Comparison of ENCODE assay signal across 23 cellular contexts in the genomic region with DNA sequence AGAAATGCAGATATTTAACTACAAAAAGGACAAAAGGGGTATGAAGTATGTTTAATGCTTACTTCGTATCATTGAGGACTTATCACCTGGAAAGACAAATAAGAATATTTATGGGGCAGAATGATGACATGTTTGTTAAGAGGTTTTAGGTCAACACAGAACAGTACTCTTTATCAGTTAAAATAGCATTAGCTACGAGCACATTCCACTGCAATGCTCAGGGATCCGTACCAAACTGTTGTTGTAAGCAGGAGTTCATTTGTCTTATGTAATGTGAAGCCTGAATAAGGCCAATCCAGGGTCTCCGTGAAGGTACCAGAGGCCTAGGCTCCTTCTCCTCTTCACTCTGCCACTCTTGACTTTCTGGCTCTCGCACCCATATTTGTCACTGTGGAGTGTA.
DNase-seq lines count a peak whose midpoint lies in the region; ATAC-seq and TF ChIP-seq lines count a peak whose summit lies in the region.
"Had no signal": no experiment of that assay in that cellular context is flagged by ENCODE, and none has a peak within 500 bp of the region (broad histone marks: within the 10 kb centered on the region; RNA-seq: fewer than 3 reads in every experiment).

No MANE protein-coding gene starts in this region.

- no peaks in the 10 kb centered on the region for H3F3A ChIP-seq in PC-3 (ENCODE audit: low read length, unreplicated experiment)

- H3K9me3 ChIP-seq in right atrium auricular region, result no peaks in the 10 kb centered on the region
- H3K9me3 ChIP-seq in PC-3 (ENCODE audit: low read length), result no peaks in the 10 kb centered on the region
- no peaks in the 10 kb centered on the region for H3K9me3 ChIP-seq in trophoblast cell (ENCODE audit: insufficient read depth, low read depth, low read length)
- H3K9me3 ChIP-seq: BE2C had no signal

- H3K23ac ChIP-seq in trophoblast cell (ENCODE audit: low read length), result no peak overlapping the region

- WGBS in trophoblast cell (ENCODE audit: extremely low coverage, insufficient coverage, insufficient read length), result no CpG with 5 or more reads among the region's 5 CpGs

- CTCF ChIA-PET in PC-3 (lab: Charles Lee), result no interaction called here

- H3K4me1 ChIP-seq in right atrium auricular region (no peaks in the 10 kb centered on the region), PC-3 (ENCODE audit: insufficient read depth, low read length) (no peaks in the 10 kb centered on the region), trophoblast cell (ENCODE audit: control insufficient read depth in 1 of 2, insufficient read depth in 2 of 2, low read length in 2 of 2) (no peaks in the 10 kb centered on the region)
- H3K4me1 ChIP-seq: BE2C had no signal

- no peaks in the 10 kb centered on the region for H3K79me1 ChIP-seq in trophoblast cell (ENCODE audit: low read length)

- no peak overlapping the region for H3K4ac ChIP-seq in trophoblast cell (ENCODE audit: low read depth, low read length)

- H2BK12ac ChIP-seq in trophoblast cell (ENCODE audit: low read length), result no peak overlapping the region

- no peak overlapping the region for H4K91ac ChIP-seq in trophoblast cell (ENCODE audit: low read depth, low read length)

- POLR2A ChIA-PET in PC-3 (lab: Charles Lee; ENCODE audit: unreplicated experiment), result no interaction called here

- intact Hi-C loops in left cardiac atrium (cut with DNase I) (no loop called here), PC-3 (cut with micrococcal nuclease) (no loop called here)

- H3K79me2 ChIP-seq in PC-3 (ENCODE audit: low read length) (no peaks in the 10 kb centered on the region), trophoblast cell (ENCODE audit: control insufficient read depth, insufficient read depth, low read length, poor library complexity) (no peaks in the 10 kb centered on the region)

- no peak overlapping the region for H4K12ac ChIP-seq in trophoblast cell (ENCODE audit: low read depth, low read length)

- H3K4me2 ChIP-seq in PC-3 (ENCODE audit: low read length), result no peak overlapping the region
- no peak overlapping the region for H3K4me2 ChIP-seq in trophoblast cell (ENCODE audit: low read length)

- ATAC-seq in left cardiac atrium (peak; percentile 15 to 58), PC-3 (no peak), HG03469 (IDR thresholded peaks at IDR 0.05; ENCODE audit: unreplicated experiment) (no peak)
- ATAC-seq: Panc1 had no signal

- H4K8ac ChIP-seq in trophoblast cell (ENCODE audit: low read depth, low read length), result no peak overlapping the region

- no peaks in the 10 kb centered on the region for H3K9me2 ChIP-seq in PC-3 (replicated peaks; ENCODE audit: low read length)

- H2BK5ac ChIP-seq in trophoblast cell (ENCODE audit: low read depth, low read length, poor library complexity), result no peak overlapping the region

- no peak overlapping the region for H3K18ac ChIP-seq in trophoblast cell (ENCODE audit: low read length)

- no peak for TF ChIP-seq CTCF in right atrium auricular region (IDR thresholded peaks at IDR 0.05)
- TF ChIP-seq CTCF in PC-3 (conservative IDR thresholded peaks at IDR 0.05; ENCODE audit: low read depth, low read length), result no peak
- no peak for TF ChIP-seq CTCF in fibroblast of mammary gland (conservative IDR thresholded peaks at IDR 0.05; ENCODE audit: control insufficient read depth, insufficient read depth, low read depth, low read length)

- H3K27ac ChIP-seq in right atrium auricular region, result no peak overlapping the region
- H3K27ac ChIP-seq in PC-3 (ENCODE audit: low read length), result peak overlapping the region; percentile 17; the same call in 1 of the 2 replicates
- no peak overlapping the region for H3K27ac ChIP-seq in trophoblast cell (ENCODE audit: low read depth, low read length)
- H3K27ac ChIP-seq: 22Rv1, RWPE1 had no signal

- H2AK5ac ChIP-seq in trophoblast cell (ENCODE audit: low read length), result no peak overlapping the region

- no peak overlapping the region for H3K14ac ChIP-seq in trophoblast cell (ENCODE audit: low read length)

- H4K20me1 ChIP-seq in PC-3 (ENCODE audit: low read length), result no peaks in the 10 kb centered on the region

- no peak overlapping the region for H2AFZ ChIP-seq in PC-3 (ENCODE audit: low read length)
- H2AFZ ChIP-seq in trophoblast cell (ENCODE audit: insufficient read depth, low read length, poor library complexity), result no peak overlapping the region

- no peak for TF ChIP-seq POLR2A in erythroblast (IDR thresholded peaks at IDR 0.05; ENCODE audit: low read length)

- no peak for DNase-seq in left cardiac atrium
- no peak for DNase-seq in right atrium auricular region (ENCODE audit: low spot score)
- DNase-seq in PC-3, result no peak
- peak; percentile 2 for DNase-seq in fibroblast of mammary gland (ENCODE audit: low read depth)
- DNase-seq in trophoblast cell, result peak; percentile 48 to 58
- DNase-seq in globus pallidus (ENCODE audit: low spot score), result no peak
- no peak for DNase-seq in erythroblast (lab: John Stamatoyannopoulos, UW)
- DNase-seq: BE2C; Calu3; CD8-positive, alpha-beta memory T cell; DND-41; H7; NCI-H1092; NCI-H1417 treated with DMSO at 0.1 percent for 48 hours; NCI-H1694 treated with DMSO at 0.1 percent for 48 hours; NCI-H2081; NCI-H2227 treated with DMSO at 0.1 percent for 48 hours; NCI-H526 treated with DMSO at 0.1 percent for 48 hours; SHP77 treated with DMSO at 0.1 percent for 48 hours had no signal

- no peak overlapping the region for H3K9ac ChIP-seq in PC-3 (ENCODE audit: low read length)
- H3K9ac ChIP-seq in trophoblast cell (ENCODE audit: low read length), result no peak overlapping the region

- no peak overlapping the region for H2BK120ac ChIP-seq in trophoblast cell (ENCODE audit: insufficient read depth, low read length, poor library complexity)

- H3K36me3 ChIP-seq in right atrium auricular region (no peaks in the 10 kb centered on the region), PC-3 (ENCODE audit: low read depth, low read length) (no peaks in the 10 kb centered on the region), trophoblast cell (ENCODE audit: control insufficient read depth in 1 of 2, insufficient read depth in 2 of 2, low read length in 2 of 2) (no peaks in the 10 kb centered on the region)
- H3K36me3 ChIP-seq: BE2C had no signal

- H3K27me3 ChIP-seq in right atrium auricular region, result no peaks in the 10 kb centered on the region
- no peaks in the 10 kb centered on the region for H3K27me3 ChIP-seq in PC-3 (ENCODE audit: low read length)
- H3K27me3 ChIP-seq in trophoblast cell (ENCODE audit: insufficient read depth, low read length), result no peaks in the 10 kb centered on the region
- H3K27me3 ChIP-seq: BE2C had no signal

- BruUV-seq in PC-3 (replicated peaks; lab: Mats Ljungman, UMichigan), result no TSS peak

- no peak overlapping the region for H3K4me3 ChIP-seq in right atrium auricular region
- H3K4me3 ChIP-seq in PC-3 (ENCODE audit: low read length), result no peak overlapping the region
- H3K4me3 ChIP-seq in fibroblast of mammary gland (ENCODE audit: control insufficient read depth, low read depth, low read length), result no peak overlapping the region
- H3K4me3 ChIP-seq in trophoblast cell (ENCODE audit: low read depth, low read length), result no peak overlapping the region

Comparison
In these comparisons a context has a peak if more than half of its experiments do, and no peak if none do; other contexts are left out.
1. ATAC-seq: peak in left cardiac atrium (2 of 2); none in PC-3 (single experiment) and HG03469 (single experiment).
2. DNase-seq: peak in fibroblast of mammary gland (single experiment) and trophoblast cell (2 of 2); none in left cardiac atrium (single experiment), right atrium auricular region (single experiment), PC-3 (single experiment), globus pallidus (single experiment) and erythroblast (0 of 2).